11 cellular contexts compared by ENCODE assay signal in genomic region chr15:42157981-42158765, GRCh38. TPM values are rescaled to one million over a fixed set of nuclear protein-coding genes. Genes with fewer than 3 reads are reported as not detected.
DNase-seq lines count a peak whose midpoint lies in the region; ATAC-seq and TF ChIP-seq lines count a peak whose summit lies in the region.
"Had no signal": no experiment of that assay in that cellular context is flagged by ENCODE, and none has a peak within 500 bp of the region (broad histone marks: within the 10 kb centered on the region; RNA-seq: fewer than 3 reads in every experiment).

No MANE protein-coding gene starts in this region.

- H3K9me3 Mint-ChIP-seq in progenitor cell of endocrine pancreas (ENCODE audit: low read depth), result no peaks in the 10 kb centered on the region
- no peaks in the 10 kb centered on the region for H3K9me3 Mint-ChIP-seq in activated T-helper 2 cell treated with anti-CD3 and anti-CD28 coated beads, Interferon-gamma antibody, Interleukin-2, Interleukin-4, amounts not matched to agents 10 μg/mL and 5 μg/mL and 100 μg/mL, durations not matched to agents 14 hours and 24 hours and 36 hours
- H3K9me3 Mint-ChIP-seq: GM23338 had no signal

- intact Hi-C loops in activated T-helper 2 cell treated with anti-CD3 and anti-CD28 coated beads, Interferon-gamma antibody, Interleukin-2, Interleukin-4, amounts not matched to agents 10 μg/mL and 5 μg/mL and 100 μg/mL, durations not matched to agents 14 hours and 24 hours and 36 hours (cut with micrococcal nuclease), result no loop called here
- intact Hi-C loops in mucosa of descending colon (cut with DNase I, micrococcal nuclease), result no loop called here

- H3K36me3 ChIP-seq in mucosa of descending colon (ENCODE audit: low read depth), result peaks cover 12% of the 10 kb centered on the region

- DNase-seq in EL, result peak; percentile 59
- peak; percentile 45 for DNase-seq in NCI-H226
- DNase-seq in progenitor cell of endocrine pancreas (ENCODE audit: low spot score, unreplicated experiment), result no peak
- no peak for DNase-seq in NCI-H2107 treated with DMSO at 0.1 percent for 48 hours (lab: John Stamatoyannopoulos, UW; ENCODE audit: unreplicated experiment)
- no peak for DNase-seq in activated T-helper 2 cell treated with anti-CD3 and anti-CD28 coated beads, Interferon-gamma antibody, Interleukin-2, Interleukin-4, amounts not matched to agents 10 μg/mL and 5 μg/mL and 100 μg/mL, durations not matched to agents 14 hours and 24 hours and 36 hours (ENCODE audit: low spot score)
- no peak for DNase-seq in mucosa of descending colon
- DNase-seq: NCI-H345, testis had no signal

- peaks cover 4% of the 10 kb centered on the region for H3K4me1 ChIP-seq in mucosa of descending colon (ENCODE audit: low read depth)
- H3K4me1 ChIP-seq: testis had no signal

- peaks cover 10% of the 10 kb centered on the region for H3K4me1 Mint-ChIP-seq in progenitor cell of endocrine pancreas (ENCODE audit: low read depth)
- H3K4me1 Mint-ChIP-seq in activated T-helper 2 cell treated with anti-CD3 and anti-CD28 coated beads, Interferon-gamma antibody, Interleukin-2, Interleukin-4, amounts not matched to agents 10 μg/mL and 5 μg/mL and 100 μg/mL, durations not matched to agents 14 hours and 24 hours and 36 hours (ENCODE audit: low read depth), result no peaks in the 10 kb centered on the region

- H3K4me3 Mint-ChIP-seq in progenitor cell of endocrine pancreas (ENCODE audit: low read depth), result no peak overlapping the region
- no peak overlapping the region for H3K4me3 Mint-ChIP-seq in activated T-helper 2 cell treated with anti-CD3 and anti-CD28 coated beads, Interferon-gamma antibody, Interleukin-2, Interleukin-4, amounts not matched to agents 10 μg/mL and 5 μg/mL and 100 μg/mL, durations not matched to agents 14 hours and 24 hours and 36 hours (ENCODE audit: low read depth)
- H3K4me3 Mint-ChIP-seq: GM23338 had no signal

- no peak for ATAC-seq in mucosa of descending colon
- no peak for ATAC-seq in GM19397 (IDR thresholded peaks at IDR 0.05; ENCODE audit: unreplicated experiment)
- ATAC-seq: GM23338 had no signal

- peaks cover 4% of the 10 kb centered on the region for H3K27me3 Mint-ChIP-seq in progenitor cell of endocrine pancreas
- H3K27me3 Mint-ChIP-seq in activated T-helper 2 cell treated with anti-CD3 and anti-CD28 coated beads, Interferon-gamma antibody, Interleukin-2, Interleukin-4, amounts not matched to agents 10 μg/mL and 5 μg/mL and 100 μg/mL, durations not matched to agents 14 hours and 24 hours and 36 hours (ENCODE audit: low read depth), result no peaks in the 10 kb centered on the region

- no peak for TF ChIP-seq CTCF in progenitor cell of endocrine pancreas (IDR thresholded peaks at IDR 0.05; ENCODE audit: unreplicated experiment)
- TF ChIP-seq CTCF in mucosa of descending colon (IDR thresholded peaks at IDR 0.05), result no peak

- H3K36me3 Mint-ChIP-seq in progenitor cell of endocrine pancreas (ENCODE audit: insufficient read depth), result peaks cover 8% of the 10 kb centered on the region
- H3K36me3 Mint-ChIP-seq in activated T-helper 2 cell treated with anti-CD3 and anti-CD28 coated beads, Interferon-gamma antibody, Interleukin-2, Interleukin-4, amounts not matched to agents 10 μg/mL and 5 μg/mL and 100 μg/mL, durations not matched to agents 14 hours and 24 hours and 36 hours (ENCODE audit: low read depth), result peaks cover 20% of the 10 kb centered on the region

- peak overlapping the region; percentile 76 for H3K27ac Mint-ChIP-seq in progenitor cell of endocrine pancreas
- no peak overlapping the region for H3K27ac Mint-ChIP-seq in activated T-helper 2 cell treated with anti-CD3 and anti-CD28 coated beads, Interferon-gamma antibody, Interleukin-2, Interleukin-4, amounts not matched to agents 10 μg/mL and 5 μg/mL and 100 μg/mL, durations not matched to agents 14 hours and 24 hours and 36 hours
- H3K27ac Mint-ChIP-seq: GM23338 had no signal

- H3K27ac ChIP-seq in cingulate gyrus (ENCODE audit: low read depth, low read length), result peak overlapping the region; percentile 35
- H3K27ac ChIP-seq: testis had no signal

- no peak overlapping the region for H3K4me3 ChIP-seq in mucosa of descending colon
- H3K4me3 ChIP-seq: GM23338, testis had no signal

- no peaks in the 10 kb centered on the region for H3K9me3 ChIP-seq in mucosa of descending colon
- H3K9me3 ChIP-seq: testis had no signal

RNA-seq across cellular contexts. Expression of gene PLA2G4F, which starts 1.7 kb away (rescaled TPM):
- total RNA-seq in progenitor cell of endocrine pancreas, result 0.60 and 0.87 TPM in 2 replicates
- total RNA-seq in activated T-helper 2 cell treated with anti-CD3 and anti-CD28 coated beads, Interferon-gamma antibody, Interleukin-2, Interleukin-4, amounts not matched to agents 10 μg/mL and 5 μg/mL and 100 μg/mL, durations not matched to agents 14 hours and 24 hours and 36 hours, result not detected in 2 replicates
- total RNA-seq in mucosa of descending colon, result 10 to 100 TPM; 23.4 to 66.9 (median 41.2) TPM
- total RNA-seq: GM23338 had no signal

RNA-seq across cellular contexts. Expression of gene VPS39, which starts 49.9 kb away (rescaled TPM):
- total RNA-seq in progenitor cell of endocrine pancreas, result 85.4 and 88.9 TPM in 2 replicates
- total RNA-seq in activated T-helper 2 cell treated with anti-CD3 and anti-CD28 coated beads, Interferon-gamma antibody, Interleukin-2, Interleukin-4, amounts not matched to agents 10 μg/mL and 5 μg/mL and 100 μg/mL, durations not matched to agents 14 hours and 24 hours and 36 hours, result 67.7 and 70.6 TPM in 2 replicates
- total RNA-seq in mucosa of descending colon, result 10 to 100 TPM; 49.6 to 74.3 (median 66.7) TPM

Comparison
In these comparisons a context has a peak if more than half of its experiments do, and no peak if none do; other contexts are left out.
1. DNase-seq: peak in EL (single experiment) and NCI-H226 (single experiment); none in progenitor cell of endocrine pancreas (single experiment), NCI-H2107 treated with DMSO at 0.1 percent for 48 hours (single experiment), activated T-helper 2 cell treated with anti-CD3 and anti-CD28 coated beads, Interferon-gamma antibody, Interleukin-2, Interleukin-4, amounts not matched to agents 10 μg/mL and 5 μg/mL and 100 μg/mL, durations not matched to agents 14 hours and 24 hours and 36 hours (single experiment) and mucosa of descending colon (0 of 3).
2. RNA of gene PLA2G4F, which starts 1.7 kb away (total RNA-seq): 23.4 to 66.9 TPM in mucosa of descending colon; 0.60 to 0.87 TPM in progenitor cell of endocrine pancreas and not detected in activated T-helper 2 cell treated with anti-CD3 and anti-CD28 coated beads, Interferon-gamma antibody, Interleukin-2, Interleukin-4, amounts not matched to agents 10 μg/mL and 5 μg/mL and 100 μg/mL, durations not matched to agents 14 hours and 24 hours and 36 hours; every median in the first group is over 10 times any median in the second.